ENCODE assay signal across 15 cellular contexts in genomic region chr5:129670944-129671343, GRCh38.
A peak's percentile ranks its signal among the peaks of the same experiment; 100 is the strongest.
DNase-seq lines count a peak whose midpoint lies in the region; ATAC-seq and TF ChIP-seq lines count a peak whose summit lies in the region.
"Had no signal": no experiment of that assay in that cellular context is flagged by ENCODE, and none has a peak within 500 bp of the region (broad histone marks: within the 10 kb centered on the region; RNA-seq: fewer than 3 reads in every experiment).

No MANE protein-coding gene starts in this region.

- H3K36me3 ChIP-seq in osteoblast (ENCODE audit: insufficient read depth, low read length) (no peaks in the 10 kb centered on the region), suprapubic skin (no peaks in the 10 kb centered on the region)
- H3K36me3 ChIP-seq: HAP-1 had no signal

- 42% methylated on average over 2 of the region's 2 CpGs for WGBS in suprapubic skin

- no peaks in the 10 kb centered on the region for H3K79me2 ChIP-seq in osteoblast (ENCODE audit: insufficient read depth, low read length)

- no peaks in the 10 kb centered on the region for H3K9me3 ChIP-seq in osteoblast (ENCODE audit: low read depth, low read length)
- peaks cover 10% of the 10 kb centered on the region for H3K9me3 ChIP-seq in suprapubic skin
- H3K9me3 ChIP-seq: HAP-1, psoas muscle had no signal

- CTCF ChIA-PET in RWPE1 (lab: Yijun Ruan, JAX): interaction anchor here (0.6 to 0.7 kb wide), 3 partner anchors 15 to 766 kb away, joined by 3 read pairs; no protein-coding TSS in a partner anchor

- POLR2A ChIA-PET in RWPE1 (lab: Yijun Ruan, JAX; ENCODE audit: low non-redundant PET): no interaction called here

- H3K4me1 ChIP-seq in osteoblast (ENCODE audit: insufficient read depth, low read length): peaks cover 16% of the 10 kb centered on the region
- no peaks in the 10 kb centered on the region for H3K4me1 ChIP-seq in suprapubic skin
- H3K4me1 ChIP-seq: HAP-1, psoas muscle had no signal

- H2AFZ ChIP-seq in osteoblast (ENCODE audit: low read length): peak overlapping the region; percentile 75

- TF ChIP-seq EP300 in suprapubic skin (IDR thresholded peaks at IDR 0.05): no peak

- intact Hi-C loops in left cardiac atrium (cut with DNase I): no loop called here

- no peak overlapping the region for H3K4me3 ChIP-seq in epithelial cell of proximal tubule (ENCODE audit: low read depth, low read length)
- no peak overlapping the region for H3K4me3 ChIP-seq in osteoblast (ENCODE audit: insufficient read depth, low read length)
- H3K4me3 ChIP-seq in suprapubic skin: no peak overlapping the region
- H3K4me3 ChIP-seq: HAP-1, psoas muscle had no signal

- H3K27me3 ChIP-seq in osteoblast (ENCODE audit: insufficient read depth, low read length) (no peaks in the 10 kb centered on the region), suprapubic skin (no peaks in the 10 kb centered on the region)

- no peaks in the 10 kb centered on the region for H4K20me1 ChIP-seq in osteoblast (ENCODE audit: insufficient read depth, low read length)

- no peak for TF ChIP-seq CTCF in RWPE1 (conservative IDR thresholded peaks at IDR 0.05; ENCODE audit: low read depth)
- TF ChIP-seq CTCF in epithelial cell of proximal tubule (conservative IDR thresholded peaks at IDR 0.05; ENCODE audit: low read depth, low read length): no peak
- no peak for TF ChIP-seq CTCF in osteoblast (IDR thresholded peaks at IDR 0.05; ENCODE audit: extremely low read depth, low read depth, low read length)
- TF ChIP-seq CTCF in suprapubic skin (IDR thresholded peaks at IDR 0.05): no peak

- TF ChIP-seq POLR2A in suprapubic skin (IDR thresholded peaks at IDR 0.05): no peak

- ATAC-seq in left cardiac atrium (no peak), GM21390 (IDR thresholded peaks at IDR 0.05; ENCODE audit: unreplicated experiment) (no peak)
- ATAC-seq: psoas muscle had no signal

- no peak overlapping the region for H3K27ac ChIP-seq in RWPE1
- peak overlapping the region; percentile 54 for H3K27ac ChIP-seq in osteoblast (ENCODE audit: low read depth, low read length)
- H3K27ac ChIP-seq in suprapubic skin: no peak overlapping the region
- H3K27ac ChIP-seq: psoas muscle had no signal

- H3K4me2 ChIP-seq in osteoblast (ENCODE audit: insufficient read depth, low read length): peak overlapping the region; percentile 47

- DNase-seq in EL (peak; percentile 81), RWPE1 (ENCODE audit: low spot score) (peak; percentile 43), epithelial cell of proximal tubule (ENCODE audit: low read depth) (peak; percentile 42), osteoblast (ENCODE audit: insufficient read length, low spot score, missing footprints) (no peak), suprapubic skin (ENCODE audit: low spot score in 2 of 2) (no peak), left cardiac atrium (no peak), LoVo (ENCODE audit: low spot score) (no peak)
- DNase-seq: CD4-positive, alpha-beta T cell; glutamatergic neuron; kidney; NCI-H2171; psoas muscle; stimulated activated CD4-positive, alpha-beta T cell treated with anti-CD3 and anti-CD28 coated beads, Interleukin-2, amount 100 ng/mL, for 24 hours had no signal

Comparison
In these comparisons a context has a peak if more than half of its experiments do, and no peak if none do; other contexts are left out.
1. DNase-seq: peak in EL (single experiment), RWPE1 (single experiment) and epithelial cell of proximal tubule (single experiment); none in osteoblast (single experiment), suprapubic skin (0 of 2), left cardiac atrium (single experiment) and LoVo (single experiment).